ENCODE assay signal across 26 cellular contexts in the genomic region with DNA sequence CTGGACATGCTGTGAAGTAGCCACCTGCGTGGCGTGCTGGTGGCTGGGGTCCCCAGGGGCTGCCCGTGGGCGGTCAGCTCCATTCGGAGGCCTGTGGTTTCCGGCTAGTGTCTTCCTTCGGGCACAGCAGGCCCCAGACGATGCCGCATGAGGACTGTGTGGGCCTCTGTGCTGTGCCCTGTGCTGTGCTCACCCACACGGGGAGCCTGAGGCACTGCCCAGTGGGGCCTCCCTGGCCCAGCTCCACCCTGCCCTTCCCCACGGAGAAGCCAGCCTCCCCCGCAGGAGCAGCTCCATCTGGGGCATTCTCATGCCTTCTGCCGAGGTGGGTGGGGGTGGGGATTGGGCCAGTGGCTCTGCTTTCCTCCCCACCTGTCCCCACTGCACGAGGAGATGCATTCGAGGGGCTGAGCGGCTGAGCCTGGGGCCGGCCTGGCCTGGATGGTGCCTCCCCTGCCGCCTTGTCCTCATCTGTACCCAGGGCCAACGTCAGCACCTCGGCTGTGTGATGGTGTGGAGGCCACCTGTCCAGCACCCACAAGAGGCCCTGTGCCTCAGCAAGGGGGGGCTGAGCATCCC. TPM values are rescaled to one million over a fixed set of nuclear protein-coding genes. Genes with fewer than 3 reads are reported as not detected.
A peak's percentile ranks its signal among the peaks of the same experiment; 100 is the strongest.
DNase-seq lines count a peak whose midpoint lies in the region; ATAC-seq, FAIRE-seq and TF ChIP-seq lines count a peak whose summit lies in the region.
"Had no signal": no experiment of that assay in that cellular context is flagged by ENCODE, and none has a peak within 500 bp of the region (broad histone marks: within the 10 kb centered on the region; RNA-seq: fewer than 3 reads in every experiment).

No MANE protein-coding gene starts in this region.

- H3K79me1 ChIP-seq in H1 (ENCODE audit: low read depth, low read length), result peaks cover 51% of the 10 kb centered on the region

- H3K4me2 ChIP-seq in BLaER1 treated with 17β-estradiol and CSF1 and Interleukin-3, amounts not matched to agents 10 nM and 100 nM, result peak overlapping the region; percentile 76 to 98 (median 84)
- no peak overlapping the region for H3K4me2 ChIP-seq in H1 (ENCODE audit: insufficient read depth in 1 of 2, low read depth in 2 of 2, low read length in 2 of 2)

- no peak for TF ChIP-seq POLR2A in H1 (IDR thresholded peaks at IDR 0.05; ENCODE audit: control extremely low read depth in 1 of 2, low read depth in 2 of 2, low read length in 2 of 2)

- intact Hi-C loops in psoas muscle (cut with DNase I), result no loop called here

- ATAC-seq in psoas muscle (no peak), GM18520 (IDR thresholded peaks at IDR 0.05; ENCODE audit: unreplicated experiment) (no peak)
- ATAC-seq: activated naive CD4-positive, alpha-beta T cell treated with anti-CD3 and anti-CD28 coated beads, Interleukin-2, amount 50 U/mL, for 72 hours; activated T-helper 17 cell treated with anti-CD3 and anti-CD28 coated beads, Interleukin-2, amount 50 U/mL, for 72 hours; gastroesophageal sphincter; Panc1; T-helper 17 cell; upper lobe of right lung had no signal

- peaks cover 96 to 99% (median 98%) of the 10 kb centered on the region in 10 experiments for H3K4me1 ChIP-seq in BLaER1 treated with 17β-estradiol and CSF1 and Interleukin-3, amounts not matched to agents 10 nM and 100 nM
- H3K4me1 ChIP-seq in H1 (replicated peaks in 1 of 4; ENCODE audit: control insufficient read depth in 3 of 4, insufficient read depth in 4 of 4, low read length in 3 of 4) (peaks cover 0 to 12% (median 3%) of the 10 kb centered on the region in 4 experiments; a peak in 5 of 7 replicates), psoas muscle (peaks cover 100% of the 10 kb centered on the region)
- H3K4me1 ChIP-seq: HAP-1, SJSA1 had no signal

- no peak overlapping the region for H3K56ac ChIP-seq in H1 (replicated peaks; ENCODE audit: insufficient read length, low read depth, low read length)

- H3K27ac ChIP-seq in BLaER1 treated with 17β-estradiol and CSF1 and Interleukin-3, amounts not matched to agents 10 nM and 100 nM, result no peak overlapping the region
- H3K27ac ChIP-seq in RWPE1, result peak overlapping the region; percentile 100
- no peak overlapping the region for H3K27ac ChIP-seq in H1 (ENCODE audit: low read depth, low read length)
- H3K27ac ChIP-seq in psoas muscle, result peak overlapping the region; percentile 61
- H3K27ac ChIP-seq: esophagus squamous epithelium, right atrium auricular region, SJSA1, upper lobe of right lung had no signal

- CTCF ChIA-PET in RWPE1 (lab: Yijun Ruan, JAX), result interaction anchor here (0.6 to 0.9 kb wide), 5 partner anchors 20 to 383 kb away, joined by 3 to 6 read pairs (median 4); no protein-coding TSS in a partner anchor
- CTCF ChIA-PET in H1 (lab: Charles Lee; ENCODE audit: partially characterized antibody), result interaction anchor here (0.6 to 2.7 kb wide), 4 partner anchors 8 to 182 kb away, joined by 3 to 6 read pairs (median 4); no protein-coding TSS in a partner anchor

- peaks cover 99 to 100% (median 100%) of the 10 kb centered on the region in 11 experiments for H4K20me1 ChIP-seq in BLaER1 treated with 17β-estradiol and CSF1 and Interleukin-3, amounts not matched to agents 10 nM and 100 nM
- peaks cover 14 to 56% of the 10 kb centered on the region in 2 experiments for H4K20me1 ChIP-seq in H1 (replicated peaks in 1 of 2; ENCODE audit: control insufficient read depth in 1 of 2, insufficient read depth in 2 of 2, low read length in 2 of 2)

- no peaks in the 10 kb centered on the region for H3K9me3 ChIP-seq in BLaER1 treated with 17β-estradiol and CSF1 and Interleukin-3, amounts not matched to agents 10 nM and 100 nM (replicated peaks in 1 of 11)
- no peaks in the 10 kb centered on the region for H3K9me3 ChIP-seq in H1 (ENCODE audit: insufficient read depth in 2 of 2, low read depth in 1 of 2, low read length in 1 of 2)
- no peaks in the 10 kb centered on the region for H3K9me3 ChIP-seq in psoas muscle
- H3K9me3 ChIP-seq: esophagus squamous epithelium, gastroesophageal sphincter, HAP-1, neutrophil, right atrium auricular region, SJSA1, stomach, upper lobe of right lung had no signal

- no peaks in the 10 kb centered on the region for H3K23me2 ChIP-seq in H1 (ENCODE audit: low read depth, low read length)

- H2BK15ac ChIP-seq in H1 (ENCODE audit: low read length), result no peak overlapping the region

- no peaks in the 10 kb centered on the region for H3K27me3 ChIP-seq in BLaER1 treated with 17β-estradiol and CSF1 and Interleukin-3, amounts not matched to agents 10 nM and 100 nM
- H3K27me3 ChIP-seq in H1 (replicated peaks in 1 of 4; ENCODE audit: control insufficient read depth in 3 of 4, extremely low read depth in 1 of 4, insufficient read depth in 3 of 4, low read length in 3 of 4) (no peaks in the 10 kb centered on the region), psoas muscle (ENCODE audit: insufficient read depth in 3 of 3, low read length in 2 of 3) (no peaks in the 10 kb centered on the region)
- H3K27me3 ChIP-seq: esophagus squamous epithelium, gastroesophageal sphincter, neutrophil, right atrium auricular region, SJSA1, stomach, upper lobe of right lung had no signal

- H2AFZ ChIP-seq in H1 (ENCODE audit: low read length), result no peak overlapping the region

- FAIRE-seq in H1 (lab: Jason Lieb, UNC), result no peak
- FAIRE-seq: D721Med, keratinocyte had no signal

- H3K4ac ChIP-seq in H1 (replicated peaks; ENCODE audit: insufficient read length, low read depth, low read length), result no peak overlapping the region

- POLR2A ChIA-PET in RWPE1 (lab: Yijun Ruan, JAX; ENCODE audit: low non-redundant PET) (no interaction called here), H1 (lab: Charles Lee; ENCODE audit: partially characterized antibody) (no interaction called here)

- H4K91ac ChIP-seq in H1 (replicated peaks; ENCODE audit: insufficient read length, low read length), result no peak overlapping the region

- H2BK20ac ChIP-seq in H1 (ENCODE audit: low read length), result no peak overlapping the region

- peaks cover 0 to 19% (median 0%) of the 10 kb centered on the region in 11 experiments; a peak in 4 of 22 replicates for H3K36me3 ChIP-seq in BLaER1 treated with 17β-estradiol and CSF1 and Interleukin-3, amounts not matched to agents 10 nM and 100 nM
- H3K36me3 ChIP-seq in H1 (ENCODE audit: control insufficient read depth in 2 of 4, insufficient read depth in 4 of 4, low read length in 3 of 4) (no peaks in the 10 kb centered on the region), psoas muscle (ENCODE audit: insufficient read depth in 1 of 2, low read depth in 1 of 2) (no peaks in the 10 kb centered on the region)
- H3K36me3 ChIP-seq: gastroesophageal sphincter, HAP-1, right atrium auricular region, SJSA1, upper lobe of right lung had no signal

- peak overlapping the region; percentile 66; the same call in 1 of the 2 replicates for H2BK5ac ChIP-seq in H1 (ENCODE audit: low read depth, low read length)

- H4K5ac ChIP-seq in H1 (ENCODE audit: insufficient read length, low read depth, low read length), result no peak overlapping the region

- no peak overlapping the region; the same call in 1 of the 2 replicates for H3K18ac ChIP-seq in H1 (ENCODE audit: extremely low read depth, low read length)

- H4K8ac ChIP-seq in H1 (ENCODE audit: extremely low read depth, insufficient read depth, low read length), result peak overlapping the region; percentile 65; the same call in 1 of the 2 replicates

- H2AK5ac ChIP-seq in H1 (ENCODE audit: low read depth, low read length), result no peak overlapping the region

- H3K79me2 ChIP-seq in H1 (ENCODE audit: control insufficient read depth in 1 of 2, insufficient read depth in 2 of 2, low read length in 2 of 2), result peaks cover 0 to 66% of the 10 kb centered on the region in 2 experiments; a peak in 2 of 4 replicates

- TF ChIP-seq CTCF in RWPE1 (conservative IDR thresholded peaks at IDR 0.05; ENCODE audit: low read depth) (no peak), H1 (IDR thresholded peaks at IDR 0.05; ENCODE audit: control extremely low read depth in 1 of 3, insufficient read depth in 1 of 3, low read depth in 1 of 3, low read length in 3 of 3) (no peak), psoas muscle (IDR thresholded peaks at IDR 0.05) (no peak)

- H3K9ac ChIP-seq in BLaER1 treated with 17β-estradiol and CSF1 and Interleukin-3, amounts not matched to agents 10 nM and 100 nM, result peak overlapping the region in 9 of 11 experiments; percentile 12 to 52 (median 40); a peak in 12 of 22 replicates
- H3K9ac ChIP-seq in H1 (replicated peaks in 1 of 4; ENCODE audit: extremely low read depth in 1 of 4, low read depth in 3 of 4, low read length in 3 of 4), result no peak overlapping the region

- no peak overlapping the region for H3K14ac ChIP-seq in H1 (ENCODE audit: insufficient read length)

- H2BK120ac ChIP-seq in H1 (replicated peaks; ENCODE audit: low read depth, low read length), result no peak overlapping the region

- WGBS in H1 (ENCODE audit: extremely low coverage in 1 of 2, insufficient coverage in 1 of 2, insufficient read length in 1 of 2, insufficient replicate concordance in 2 of 2, low coverage in 1 of 2, low lambda C conversion rate in 2 of 2, missing lambda C conversion rate in 1 of 2), 2 experiments, result 86% methylated on average over 15 of the region's 20 CpGs; no CpG with 5 or more reads in 1 of the 2 experiments
- WGBS in psoas muscle, 3 donors, result 48 to 55% (median 55%) methylated on average over 20 of the region's 20 CpGs

- TF ChIP-seq RAD21 in H1 (IDR thresholded peaks at IDR 0.05 in 1 of 2, conservative IDR thresholded peaks at IDR 0.05 in 1 of 2; ENCODE audit: low read depth in 2 of 2, low read length in 2 of 2), result no peak

- H3K4me3 ChIP-seq in BLaER1 treated with 17β-estradiol and CSF1 and Interleukin-3, amounts not matched to agents 10 nM and 100 nM, result 0 out of 20 replicates have a peak overlapping the region, but pooled peaks of 1 of the 10 experiments have one; percentile 22
- H3K4me3 ChIP-seq in H1 (ENCODE audit: extremely low read depth in 1 of 4, insufficient read depth in 2 of 4, low read depth in 3 of 4, low read length in 4 of 4), result no peak overlapping the region
- H3K4me3 ChIP-seq in psoas muscle, result no peak overlapping the region
- H3K4me3 ChIP-seq: esophagus squamous epithelium, gastroesophageal sphincter, HAP-1, right atrium auricular region, SJSA1, stomach, upper lobe of right lung had no signal

- no peak overlapping the region for H3K23ac ChIP-seq in H1 (ENCODE audit: insufficient read length)

- no peak for TF ChIP-seq EP300 in H1 (IDR thresholded peaks at IDR 0.05; ENCODE audit: borderline replicate concordance in 1 of 2, low read depth in 2 of 2, low read length in 2 of 2)

- DNase-seq in RWPE1 (ENCODE audit: low spot score), result no peak
- DNase-seq in H1 (ENCODE audit: low read depth in 1 of 2, low spot score in 2 of 2), result no peak
- no peak for DNase-seq in psoas muscle
- no peak for DNase-seq in NOMO-1 treated with DMSO at 0.1 percent for 48 hours (lab: John Stamatoyannopoulos, UW; ENCODE audit: unreplicated experiment)
- DNase-seq in dermis blood vessel endothelial cell, result no peak
- DNase-seq: activated CD4-positive, alpha-beta T cell treated with anti-CD3 and anti-CD28 coated beads, Interleukin-2, amount 50 U/mL, for 1 hour; esophagus squamous epithelium; KBM-7; MV-4-11; NCI-H1930; NCI-H226; stomach; T-helper 17 cell; upper lobe of right lung had no signal

- H2BK12ac ChIP-seq in H1 (ENCODE audit: low read depth, low read length), result 0 out of 2 replicates have a peak overlapping the region, but pooled peaks have one; percentile 27

RNA-seq across cellular contexts. Expression of a gene that starts 24.2 kb away (rescaled TPM):
- 28.1 and 29.4 TPM in 2 replicates for total RNA-seq in H1 (2021; fragmentation: NEBNext Ultra II Directional; extraction: Animal tissue kit (Norgen Biotek cat#: 25700))
- polyA plus RNA-seq in H1 (2011; rRNA removed) (9.8 and 21.0 TPM in 2 replicates), psoas muscle (100 to 1,000 TPM in 1 of 3 donors, 10 to 100 TPM in 2; 37.7 to 156 (median 76.4) TPM)
- 14.3 TPM for polyA plus RNA-seq in H1 (2011; cell fraction: cytosol; rRNA removed)
- polyA plus RNA-seq in H1 (2011; cell fraction: nucleus; rRNA removed), result 27.1 TPM
- polyA plus RNA-seq in H1 (2012, experiment 1 of 2), result 14.2 to 23.4 TPM (median 21.5 TPM) in 4 replicates
- polyA plus RNA-seq in H1 (2012, experiment 2 of 2), result 17.1 TPM
- polyA plus RNA-seq in H1 (2013, experiment 1 of 2), result 14.4 TPM
- 14.7 TPM for polyA plus RNA-seq in H1 (2013, experiment 2 of 2)
- polyA minus RNA-seq in H1 (2011; rRNA and poly(A)+ RNA removed), result 9.7 and 12.2 TPM in 2 replicates
- polyA minus RNA-seq in H1 (2011; cell fraction: cytosol; rRNA and poly(A)+ RNA removed), result 14.5 TPM
- 13.4 TPM for polyA minus RNA-seq in H1 (2011; cell fraction: nucleus; rRNA and poly(A)+ RNA removed)
- total RNA-seq in psoas muscle (100 to 1,000 TPM in 3 of 4 donors, 10 to 100 TPM in 1; 84.3 to 192 (median 147) TPM), dermis blood vessel endothelial cell (23.3 and 31.7 TPM in 2 replicates)

Comparison
In these comparisons a context has a peak if more than half of its experiments do, and no peak if none do; other contexts are left out.
1. H3K27ac ChIP-seq: peak in RWPE1 (single experiment) and psoas muscle (single experiment); none in BLaER1 treated with 17β-estradiol and CSF1 and Interleukin-3, amounts not matched to agents 10 nM and 100 nM (0 of 11) and H1 (single experiment).
2. H3K4me2 ChIP-seq: peak in BLaER1 treated with 17β-estradiol and CSF1 and Interleukin-3, amounts not matched to agents 10 nM and 100 nM (11 of 11); none in H1 (0 of 2).
3. H3K9ac ChIP-seq: peak in BLaER1 treated with 17β-estradiol and CSF1 and Interleukin-3, amounts not matched to agents 10 nM and 100 nM (9 of 11); none in H1 (0 of 4).